In genomic region chr9:129964901-129965734, GRCh38 we compare ENCODE assay signal across 8 cellular contexts.
DNase-seq lines count a peak whose midpoint lies in the region; ATAC-seq and TF ChIP-seq lines count a peak whose summit lies in the region.

No MANE protein-coding gene starts in this region.

- no peak for TF ChIP-seq CTCF in foreskin keratinocyte (conservative IDR thresholded peaks at IDR 0.05)

- H3K4me1 ChIP-seq in GM23248 (ENCODE audit: insufficient read depth) (peaks cover 41% of the 10 kb centered on the region), foreskin keratinocyte (peaks cover 17% of the 10 kb centered on the region)

- H3K4me2 ChIP-seq in GM23248 (ENCODE audit: unreplicated experiment) = peak overlapping the region; percentile 73

- peak; percentile 85 for DNase-seq in GM23248
- no peak for DNase-seq in activated naive CD8-positive, alpha-beta T cell treated with anti-CD3 and anti-CD28 coated beads for 36 hours
- DNase-seq in left ventricle myocardium superior = peak; percentile 44
- DNase-seq in stimulated activated effector memory CD8-positive, alpha-beta T cell treated with anti-CD3 and anti-CD28 coated beads, Interleukin-12 subunit alpha, Interleukin-12 subunit beta, amount 100 ng/mL, for 72 hours (ENCODE audit: low spot score in 2 of 2) = no peak
- no peak for DNase-seq in foreskin keratinocyte
- DNase-seq in NCI-H1105 (lab: John Stamatoyannopoulos, UW) = no peak
- no peak for DNase-seq in NCI-H2081 treated with DMSO at 0.1 percent for 48 hours (lab: John Stamatoyannopoulos, UW)
- DNase-seq in activated gamma-delta T cell treated with Interleukin-2 at 50 U/mL for 16 hours = no peak

- H3K4me3 Mint-ChIP-seq in activated naive CD8-positive, alpha-beta T cell treated with anti-CD3 and anti-CD28 coated beads for 36 hours = peak overlapping the region; percentile 19
- H3K4me3 Mint-ChIP-seq in stimulated activated effector memory CD8-positive, alpha-beta T cell treated with anti-CD3 and anti-CD28 coated beads, Interleukin-12 subunit alpha, Interleukin-12 subunit beta, amount 100 ng/mL, for 72 hours = peak overlapping the region; percentile 69

- H3K27ac Mint-ChIP-seq in activated naive CD8-positive, alpha-beta T cell treated with anti-CD3 and anti-CD28 coated beads for 36 hours = peak overlapping the region; percentile 95
- peak overlapping the region; percentile 90 for H3K27ac Mint-ChIP-seq in stimulated activated effector memory CD8-positive, alpha-beta T cell treated with anti-CD3 and anti-CD28 coated beads, Interleukin-12 subunit alpha, Interleukin-12 subunit beta, amount 100 ng/mL, for 72 hours

- peak overlapping the region; percentile 58 for H3K9ac ChIP-seq in GM23248

- H3K4me3 ChIP-seq in GM23248 = peak overlapping the region; percentile 42

- peak overlapping the region; percentile 71 for H3K27ac ChIP-seq in GM23248
- H3K27ac ChIP-seq in foreskin keratinocyte = no peak overlapping the region

- ATAC-seq in left ventricle myocardium superior = peak; percentile 36
- ATAC-seq in stimulated activated effector memory CD8-positive, alpha-beta T cell treated with anti-CD3 and anti-CD28 coated beads, Interleukin-12 subunit alpha, Interleukin-12 subunit beta, amount 100 ng/mL, for 72 hours = no peak
- ATAC-seq in foreskin keratinocyte = no peak

- no peaks in the 10 kb centered on the region for H3K36me3 ChIP-seq in GM23248 (ENCODE audit: low read depth)

- no peaks in the 10 kb centered on the region for H3K27me3 ChIP-seq in GM23248 (replicated peaks; ENCODE audit: insufficient read depth)
- no peaks in the 10 kb centered on the region for H3K27me3 ChIP-seq in foreskin keratinocyte

- whole genome bisulfite sequencing in GM23248 (ENCODE audit: low coverage in 1 of 2, low lambda C conversion rate in 2 of 2, missing lambda C conversion rate in 2 of 2), 2 experiments = 31 to 41% methylated on average over 21 of the region's 21 CpGs

- H3K4me1 Mint-ChIP-seq in activated naive CD8-positive, alpha-beta T cell treated with anti-CD3 and anti-CD28 coated beads for 36 hours = peaks cover 76% of the 10 kb centered on the region
- H3K4me1 Mint-ChIP-seq in stimulated activated effector memory CD8-positive, alpha-beta T cell treated with anti-CD3 and anti-CD28 coated beads, Interleukin-12 subunit alpha, Interleukin-12 subunit beta, amount 100 ng/mL, for 72 hours = peaks cover 91% of the 10 kb centered on the region

- H3K79me2 ChIP-seq in GM23248 (ENCODE audit: insufficient read depth) = no peaks in the 10 kb centered on the region

- in situ Hi-C loops in GM23248 (cut with MboI) = no loop called here

- H3K9me3 Mint-ChIP-seq in activated naive CD8-positive, alpha-beta T cell treated with anti-CD3 and anti-CD28 coated beads for 36 hours = no peaks in the 10 kb centered on the region
- H3K9me3 Mint-ChIP-seq in stimulated activated effector memory CD8-positive, alpha-beta T cell treated with anti-CD3 and anti-CD28 coated beads, Interleukin-12 subunit alpha, Interleukin-12 subunit beta, amount 100 ng/mL, for 72 hours = no peaks in the 10 kb centered on the region

- no peaks in the 10 kb centered on the region for H3K9me3 ChIP-seq in GM23248 (ENCODE audit: low read depth)

- H3K36me3 Mint-ChIP-seq in activated naive CD8-positive, alpha-beta T cell treated with anti-CD3 and anti-CD28 coated beads for 36 hours = peaks cover 55% of the 10 kb centered on the region
- H3K36me3 Mint-ChIP-seq in stimulated activated effector memory CD8-positive, alpha-beta T cell treated with anti-CD3 and anti-CD28 coated beads, Interleukin-12 subunit alpha, Interleukin-12 subunit beta, amount 100 ng/mL, for 72 hours = no peaks in the 10 kb centered on the region

- peaks cover 35% of the 10 kb centered on the region for H3F3A ChIP-seq in GM23248 (ENCODE audit: insufficient read depth)

- intact Hi-C loops in left ventricle myocardium superior (cut with micrococcal nuclease) = no loop called here

- H4K20me1 ChIP-seq in GM23248 (ENCODE audit: insufficient read depth) = no peaks in the 10 kb centered on the region

- H2AFZ ChIP-seq in GM23248 = 0 out of 2 replicates have a peak overlapping the region, but pooled peaks have one; percentile 30

- H3K27me3 Mint-ChIP-seq in activated naive CD8-positive, alpha-beta T cell treated with anti-CD3 and anti-CD28 coated beads for 36 hours = no peaks in the 10 kb centered on the region

- no peaks in the 10 kb centered on the region for H3K9me2 ChIP-seq in GM23248 (ENCODE audit: insufficient read depth)

Comparison
In these comparisons a context has a peak if more than half of its experiments do, and no peak if none do; other contexts are left out.
1. DNase-seq: peak in GM23248 (single experiment) and left ventricle myocardium superior (single experiment); none in activated naive CD8-positive, alpha-beta T cell treated with anti-CD3 and anti-CD28 coated beads for 36 hours (single experiment), stimulated activated effector memory CD8-positive, alpha-beta T cell treated with anti-CD3 and anti-CD28 coated beads, Interleukin-12 subunit alpha, Interleukin-12 subunit beta, amount 100 ng/mL, for 72 hours (0 of 2), foreskin keratinocyte (0 of 2), NCI-H1105 (single experiment), NCI-H2081 treated with DMSO at 0.1 percent for 48 hours (single experiment) and activated gamma-delta T cell treated with Interleukin-2 at 50 U/mL for 16 hours (single experiment).